1 cellular context compared by ENCODE assay signal in genomic region chr11:108220721-108221346, GRCh38.
TF ChIP-seq lines count a peak whose summit lies in the region.

No MANE protein-coding gene starts in this region.

TF ChIP-seq in K562, 482 proteins besides CTCF, POLR2A, EP300 and RAD21 (continued from another document):
- TF ChIP-seq, protein P1, sequence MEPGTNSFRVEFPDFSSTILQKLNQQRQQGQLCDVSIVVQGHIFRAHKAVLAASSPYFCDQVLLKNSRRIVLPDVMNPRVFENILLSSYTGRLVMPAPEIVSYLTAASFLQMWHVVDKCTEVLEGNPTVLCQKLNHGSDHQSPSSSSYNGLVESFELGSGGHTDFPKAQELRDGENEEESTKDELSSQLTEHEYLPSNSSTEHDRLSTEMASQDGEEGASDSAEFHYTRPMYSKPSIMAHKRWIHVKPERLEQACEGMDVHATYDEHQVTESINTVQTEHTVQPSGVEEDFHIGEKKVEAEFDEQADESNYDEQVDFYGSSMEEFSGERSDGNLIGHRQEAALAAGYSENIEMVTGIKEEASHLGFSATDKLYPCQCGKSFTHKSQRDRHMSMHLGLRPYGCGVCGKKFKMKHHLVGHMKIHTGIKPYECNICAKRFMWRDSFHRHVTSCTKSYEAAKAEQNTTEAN (CRISPR knock-in tag; IDR thresholded peaks at IDR 0.05), result no peak
- TF ChIP-seq SMARCE1 (IDR thresholded peaks at IDR 0.05) (0 out of 2 replicates have a peak, but pooled peaks have one; percentile 33), MECOM (CRISPR knock-in tag; IDR thresholded peaks at IDR 0.05) (no peak), RBFOX2 (IDR thresholded peaks at IDR 0.05; ENCODE audit: low read depth, low read length) (peak; percentile 12; the same call in 1 of the 2 replicates), CREBBP (IDR thresholded peaks at IDR 0.05; ENCODE audit: low read depth, low read length) (no peak), ZBTB33 (CRISPR knock-in tag; IDR thresholded peaks at IDR 0.05) (0 out of 2 replicates have a peak, but pooled peaks have one; percentile 4), STAG1 (CRISPR knock-in tag; IDR thresholded peaks at IDR 0.05; ENCODE audit: borderline replicate concordance) (no peak), E2F1 (CRISPR knock-in tag; IDR thresholded peaks at IDR 0.05) (no peak), CHD1 (IDR thresholded peaks at IDR 0.05; ENCODE audit: low read length) (no peak), OTX1 (CRISPR knock-in tag; IDR thresholded peaks at IDR 0.05) (no peak), CXXC5 (CRISPR knock-in tag; IDR thresholded peaks at IDR 0.05) (no peak), DDX20 (tag; IDR thresholded peaks at IDR 0.05; ENCODE audit: low read depth) (no peak), TFAM (CRISPR knock-in tag; conservative IDR thresholded peaks at IDR 0.05) (no peak), ZNF174 (CRISPR knock-in tag; IDR thresholded peaks at IDR 0.05) (no peak), ZEB2 (IDR thresholded peaks at IDR 0.05) (no peak), SRSF7 (optimal IDR thresholded peaks at IDR 0.05; ENCODE audit: low read depth, low read length) (no peak), KLF16 (IDR thresholded peaks at IDR 0.05) (no peak), SIN3B (IDR thresholded peaks at IDR 0.05; ENCODE audit: low read depth) (no peak), NCOA1 (IDR thresholded peaks at IDR 0.05; ENCODE audit: low read depth) (no peak), USF1 (CRISPR knock-in tag; IDR thresholded peaks at IDR 0.05) (no peak), MAZ (CRISPR knock-in tag; conservative IDR thresholded peaks at IDR 0.05 in 1 of 2, IDR thresholded peaks at IDR 0.05 in 1 of 2) (no peak), ZNF253 (CRISPR knock-in tag; conservative IDR thresholded peaks at IDR 0.05) (no peak), CBX8 (IDR thresholded peaks at IDR 0.05; ENCODE audit: borderline replicate concordance, extremely low read depth, low read depth, low read length, poor library complexity, severe bottlenecking) (no peak), NEUROD1 (IDR thresholded peaks at IDR 0.05; ENCODE audit: borderline replicate concordance, low read depth, low read length, partially characterized antibody) (no peak), ZC3H11A (IDR thresholded peaks at IDR 0.05; ENCODE audit: low read depth, low read length) (no peak), ATF7 (IDR thresholded peaks at IDR 0.05) (no peak), AFF1 (IDR thresholded peaks at IDR 0.05; ENCODE audit: low read depth in 1 of 2, partially characterized antibody in 2 of 2) (no peak), TRIM28 (IDR thresholded peaks at IDR 0.05) (no peak), HEY1 (CRISPR knock-in tag; IDR thresholded peaks at IDR 0.05; ENCODE audit: borderline replicate concordance) (no peak), DMBX1 (CRISPR knock-in tag; IDR thresholded peaks at IDR 0.05; ENCODE audit: borderline replicate concordance) (no peak), BRF1 (IDR thresholded peaks at IDR 0.05; ENCODE audit: borderline replicate concordance, extremely low read depth, insufficient read length) (no peak), ZSCAN29 (IDR thresholded peaks at IDR 0.05) (no peak), CEBPB (tag; IDR thresholded peaks at IDR 0.05) (no peak), ZNF41 (CRISPR knock-in tag; conservative IDR thresholded peaks at IDR 0.05) (no peak), HLTF (IDR thresholded peaks at IDR 0.05) (no peak), GATA2 (CRISPR knock-in tag; IDR thresholded peaks at IDR 0.05) (peak; percentile 51; the same call in 1 of the 2 replicates), JUN (IDR thresholded peaks at IDR 0.05; ENCODE audit: borderline replicate concordance, low read depth, low read length) (no peak), JUN (CRISPR knock-in tag; IDR thresholded peaks at IDR 0.05; ENCODE audit: borderline replicate concordance) (no peak), ARID3A (IDR thresholded peaks at IDR 0.05; ENCODE audit: borderline replicate concordance, low read depth, low read length) (peak; percentile 29; the same call in 1 of the 2 replicates), NCOA2 (IDR thresholded peaks at IDR 0.05; ENCODE audit: partially characterized antibody in 2 of 2) (no peak), NR2F6 (CRISPR knock-in tag; IDR thresholded peaks at IDR 0.05) (no peak), POLR2B (IDR thresholded peaks at IDR 0.05; ENCODE audit: low read depth, partially characterized antibody) (no peak), ZNF551 (CRISPR knock-in tag; IDR thresholded peaks at IDR 0.05) (no peak), MYC (IDR thresholded peaks at IDR 0.05; ENCODE audit: low read depth, low read length) (0 out of 2 replicates have a peak, but pooled peaks have one; percentile 14), MYC (CRISPR knock-in tag; IDR thresholded peaks at IDR 0.05; ENCODE audit: borderline replicate concordance, low read depth) (no peak), ZNF431 (CRISPR knock-in tag; IDR thresholded peaks at IDR 0.05) (no peak), TCF7 (IDR thresholded peaks at IDR 0.05; ENCODE audit: borderline replicate concordance) (no peak), PHF8 (IDR thresholded peaks at IDR 0.05; ENCODE audit: borderline replicate concordance, low read length) (no peak), PML (IDR thresholded peaks at IDR 0.05; ENCODE audit: low read length) (no peak)
- TF ChIP-seq, protein P2, sequence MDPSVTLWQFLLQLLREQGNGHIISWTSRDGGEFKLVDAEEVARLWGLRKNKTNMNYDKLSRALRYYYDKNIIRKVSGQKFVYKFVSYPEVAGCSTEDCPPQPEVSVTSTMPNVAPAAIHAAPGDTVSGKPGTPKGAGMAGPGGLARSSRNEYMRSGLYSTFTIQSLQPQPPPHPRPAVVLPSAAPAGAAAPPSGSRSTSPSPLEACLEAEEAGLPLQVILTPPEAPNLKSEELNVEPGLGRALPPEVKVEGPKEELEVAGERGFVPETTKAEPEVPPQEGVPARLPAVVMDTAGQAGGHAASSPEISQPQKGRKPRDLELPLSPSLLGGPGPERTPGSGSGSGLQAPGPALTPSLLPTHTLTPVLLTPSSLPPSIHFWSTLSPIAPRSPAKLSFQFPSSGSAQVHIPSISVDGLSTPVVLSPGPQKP (CRISPR knock-in tag; IDR thresholded peaks at IDR 0.05), result no peak
- TF ChIP-seq, protein P3, sequence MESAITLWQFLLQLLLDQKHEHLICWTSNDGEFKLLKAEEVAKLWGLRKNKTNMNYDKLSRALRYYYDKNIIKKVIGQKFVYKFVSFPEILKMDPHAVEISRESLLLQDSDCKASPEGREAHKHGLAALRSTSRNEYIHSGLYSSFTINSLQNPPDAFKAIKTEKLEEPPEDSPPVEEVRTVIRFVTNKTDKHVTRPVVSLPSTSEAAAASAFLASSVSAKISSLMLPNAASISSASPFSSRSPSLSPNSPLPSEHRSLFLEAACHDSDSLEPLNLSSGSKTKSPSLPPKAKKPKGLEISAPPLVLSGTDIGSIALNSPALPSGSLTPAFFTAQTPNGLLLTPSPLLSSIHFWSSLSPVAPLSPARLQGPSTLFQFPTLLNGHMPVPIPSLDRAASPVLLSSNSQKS (CRISPR knock-in tag; IDR thresholded peaks at IDR 0.05), result no peak
- TF ChIP-seq, protein P4, sequence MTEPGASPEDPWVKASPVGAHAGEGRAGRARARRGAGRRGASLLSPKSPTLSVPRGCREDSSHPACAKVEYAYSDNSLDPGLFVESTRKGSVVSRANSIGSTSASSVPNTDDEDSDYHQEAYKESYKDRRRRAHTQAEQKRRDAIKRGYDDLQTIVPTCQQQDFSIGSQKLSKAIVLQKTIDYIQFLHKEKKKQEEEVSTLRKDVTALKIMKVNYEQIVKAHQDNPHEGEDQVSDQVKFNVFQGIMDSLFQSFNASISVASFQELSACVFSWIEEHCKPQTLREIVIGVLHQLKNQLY (CRISPR knock-in tag; conservative IDR thresholded peaks at IDR 0.05), result no peak
